ENCODE assay signal across 8 cellular contexts in the genomic region with DNA sequence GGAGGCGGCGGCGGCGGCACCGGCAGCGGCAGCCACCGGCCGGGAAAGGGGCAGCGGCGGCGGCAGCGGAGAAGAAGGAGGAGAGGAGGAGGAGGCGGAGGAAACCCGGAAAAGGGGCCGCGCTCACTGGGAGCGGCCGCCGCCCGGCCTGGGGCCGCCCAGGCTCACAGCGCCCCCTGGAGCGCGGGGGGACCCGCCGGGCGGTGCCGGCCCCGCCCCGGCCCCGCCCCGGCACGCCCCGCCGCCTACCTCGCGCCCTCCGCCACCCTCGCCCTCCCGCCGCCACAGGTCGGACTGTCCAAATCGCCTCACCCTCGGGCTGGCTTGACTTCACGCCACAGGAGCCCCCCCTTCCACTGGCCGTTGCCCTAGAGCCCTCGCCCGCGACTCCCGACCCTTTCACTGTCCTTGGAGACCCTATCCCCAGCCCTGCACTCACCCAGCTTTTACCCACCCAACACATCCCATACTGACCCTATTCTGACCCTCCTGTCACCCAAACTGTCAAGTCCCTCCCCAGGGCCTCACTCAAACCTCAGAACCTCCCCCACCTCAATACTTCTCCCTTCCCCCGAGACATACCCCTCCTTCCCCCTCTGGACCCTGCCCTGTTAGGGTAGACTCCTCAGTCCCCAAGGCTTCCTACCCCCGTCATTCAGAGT. TPM values are rescaled to one million over a fixed set of nuclear protein-coding genes. Genes with fewer than 3 reads are reported as not detected.
DNase-seq lines count a peak whose midpoint lies in the region; ATAC-seq and TF ChIP-seq lines count a peak whose summit lies in the region.

A gene (minus strand): TSS at position 85 of the 662 bp plus-strand sequence. CDS start 370 bp downstream, outside the sequence.

- H3K36me3 ChIP-seq in liver (ENCODE audit: control insufficient read depth in 4 of 4, insufficient read depth in 3 of 4, low read depth in 1 of 4, low read length in 3 of 4): peaks cover 1 to 14% (median 7%) of the 10 kb centered on the region in 4 donors

- TF ChIP-seq CTCF in liver (IDR thresholded peaks at IDR 0.05; ENCODE audit: low read depth, low read length, missing input control): peak; percentile 55

- DNase-seq in ACHN: peak; percentile 81
- DNase-seq in NCI-H460 (ENCODE audit: extremely low read depth, low read depth): peak; percentile 73
- peak; percentile 56 to 65 for DNase-seq in activated CD4-positive, alpha-beta T cell treated with anti-CD3 and anti-CD28 coated beads, Interleukin-2, amount 50 U/mL, for 4 hours
- DNase-seq in dermis blood vessel endothelial cell: peak; percentile 72
- peak; percentile 74 for DNase-seq in stimulated activated CD4-positive, alpha-beta T cell treated with anti-CD3 and anti-CD28 coated beads, Interleukin-4, amount 100 ng/mL, for 24 hours

- peak within 1 kb of the TSS; percentile 46 to 99 (median 91) for H3K4me3 ChIP-seq in liver (ENCODE audit: low read depth in 1 of 3, low read length in 3 of 3)

- no peak for TF ChIP-seq RAD21 in liver (IDR thresholded peaks at IDR 0.05)

- peak within 1 kb of the TSS; percentile 33 to 75 for H3K9ac ChIP-seq in liver (ENCODE audit: low read depth in 1 of 2, low read length in 2 of 2)

- ATAC-seq in GM18858 (IDR thresholded peaks at IDR 0.05; ENCODE audit: unreplicated experiment): peak; percentile 69
- peak; percentile 78 for ATAC-seq in HG03097 (IDR thresholded peaks at IDR 0.05; ENCODE audit: low FRiP score, unreplicated experiment)

- in situ Hi-C loops in ACHN (cut with HindIII; ENCODE audit: low pct_ligation_motif_present, low pct_unique_long_range_greater_than_20kb, low sequenced_read_pairs): no loop called here

- WGBS in liver: 5% methylated on average over 52 of the region's 52 CpGs

- H3K27ac ChIP-seq in liver (ENCODE audit: low read depth in 1 of 2, low read length in 2 of 2): no peak within 1 kb of the TSS

- H3K9me3 ChIP-seq in liver (ENCODE audit: control insufficient read depth in 4 of 4, low read length in 3 of 4): no peaks in the 10 kb centered on the region

- peaks cover 3 to 13% (median 8%) of the 10 kb centered on the region in 4 donors for H3K4me1 ChIP-seq in liver (ENCODE audit: control insufficient read depth in 4 of 4, insufficient read depth in 4 of 4, low read length in 3 of 4)

- no peaks in the 10 kb centered on the region for H3K27me3 ChIP-seq in liver (ENCODE audit: control insufficient read depth in 4 of 4, insufficient read depth in 4 of 4, low read length in 3 of 4)

TF ChIP-seq in liver, 16 proteins besides CTCF, POLR2A, EP300 and RAD21:
- TF ChIP-seq NR2F2 (IDR thresholded peaks at IDR 0.05): no peak
- TF ChIP-seq, protein P1, sequence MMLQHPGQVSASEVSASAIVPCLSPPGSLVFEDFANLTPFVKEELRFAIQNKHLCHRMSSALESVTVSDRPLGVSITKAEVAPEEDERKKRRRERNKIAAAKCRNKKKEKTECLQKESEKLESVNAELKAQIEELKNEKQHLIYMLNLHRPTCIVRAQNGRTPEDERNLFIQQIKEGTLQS (IDR thresholded peaks at IDR 0.05): no peak
- no peak for TF ChIP-seq FOXA2 (IDR thresholded peaks at IDR 0.05)
- TF ChIP-seq SP1 (IDR thresholded peaks at IDR 0.05): no peak
- TF ChIP-seq, protein P2, sequence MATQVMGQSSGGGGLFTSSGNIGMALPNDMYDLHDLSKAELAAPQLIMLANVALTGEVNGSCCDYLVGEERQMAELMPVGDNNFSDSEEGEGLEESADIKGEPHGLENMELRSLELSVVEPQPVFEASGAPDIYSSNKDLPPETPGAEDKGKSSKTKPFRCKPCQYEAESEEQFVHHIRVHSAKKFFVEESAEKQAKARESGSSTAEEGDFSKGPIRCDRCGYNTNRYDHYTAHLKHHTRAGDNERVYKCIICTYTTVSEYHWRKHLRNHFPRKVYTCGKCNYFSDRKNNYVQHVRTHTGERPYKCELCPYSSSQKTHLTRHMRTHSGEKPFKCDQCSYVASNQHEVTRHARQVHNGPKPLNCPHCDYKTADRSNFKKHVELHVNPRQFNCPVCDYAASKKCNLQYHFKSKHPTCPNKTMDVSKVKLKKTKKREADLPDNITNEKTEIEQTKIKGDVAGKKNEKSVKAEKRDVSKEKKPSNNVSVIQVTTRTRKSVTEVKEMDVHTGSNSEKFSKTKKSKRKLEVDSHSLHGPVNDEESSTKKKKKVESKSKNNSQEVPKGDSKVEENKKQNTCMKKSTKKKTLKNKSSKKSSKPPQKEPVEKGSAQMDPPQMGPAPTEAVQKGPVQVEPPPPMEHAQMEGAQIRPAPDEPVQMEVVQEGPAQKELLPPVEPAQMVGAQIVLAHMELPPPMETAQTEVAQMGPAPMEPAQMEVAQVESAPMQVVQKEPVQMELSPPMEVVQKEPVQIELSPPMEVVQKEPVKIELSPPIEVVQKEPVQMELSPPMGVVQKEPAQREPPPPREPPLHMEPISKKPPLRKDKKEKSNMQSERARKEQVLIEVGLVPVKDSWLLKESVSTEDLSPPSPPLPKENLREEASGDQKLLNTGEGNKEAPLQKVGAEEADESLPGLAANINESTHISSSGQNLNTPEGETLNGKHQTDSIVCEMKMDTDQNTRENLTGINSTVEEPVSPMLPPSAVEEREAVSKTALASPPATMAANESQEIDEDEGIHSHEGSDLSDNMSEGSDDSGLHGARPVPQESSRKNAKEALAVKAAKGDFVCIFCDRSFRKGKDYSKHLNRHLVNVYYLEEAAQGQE (IDR thresholded peaks at IDR 0.05): no peak
- TF ChIP-seq FOXA1 (IDR thresholded peaks at IDR 0.05): no peak
- TF ChIP-seq HNF4G (IDR thresholded peaks at IDR 0.05): no peak
- TF ChIP-seq JUND (IDR thresholded peaks at IDR 0.05): no peak

RNA-seq across cellular contexts. Expression of the gene that starts here (rescaled TPM):
- 56.9 and 60.1 TPM in 2 replicates for total RNA-seq in NCI-H460 (2014; rRNA removed; shearing (Covaris generic))
- 42.1 and 54.1 TPM in 2 replicates for polyA plus RNA-seq in NCI-H460 (2014; cell fraction: nucleus; rRNA removed)
- total RNA-seq in dermis blood vessel endothelial cell: 47.5 and 97.2 TPM in 2 replicates
- total RNA-seq in liver: 10 to 100 TPM; 17.4 to 21.0 TPM
- polyA plus RNA-seq in liver: 10 to 100 TPM in 1 of 2 donors, 1 to 10 TPM in 1; 9.4 to 12.0 TPM
